ENCODE assay signal across 1 cellular context in genomic region chr17:60579090-60579489, GRCh38.
TF ChIP-seq lines count a peak whose summit lies in the region.

No MANE protein-coding gene starts in this region.

TF ChIP-seq in K562, 482 proteins besides CTCF, POLR2A, EP300 and RAD21:
- TF ChIP-seq PPARD (CRISPR knock-in tag; IDR thresholded peaks at IDR 0.05) (no peak), NFIC (IDR thresholded peaks at IDR 0.05) (peak; percentile 72), PHB2 (IDR thresholded peaks at IDR 0.05; ENCODE audit: low read depth) (no peak), CEBPB (tag; IDR thresholded peaks at IDR 0.05) (peak; percentile 89), MEIS2 (IDR thresholded peaks at IDR 0.05; ENCODE audit: partially characterized antibody) (peak; percentile 31), PBX2 (CRISPR knock-in tag; IDR thresholded peaks at IDR 0.05; ENCODE audit: low read depth) (no peak), PBX2 (tag; conservative IDR thresholded peaks at IDR 0.05; ENCODE audit: low read depth) (peak; percentile 73), SOX6 (IDR thresholded peaks at IDR 0.05) (peak; percentile 32; the same call in 1 of the 2 replicates), KHSRP (IDR thresholded peaks at IDR 0.05) (no peak), CEBPG (CRISPR knock-in tag; IDR thresholded peaks at IDR 0.05) (no peak), CEBPG (tag; conservative IDR thresholded peaks at IDR 0.05 in 1 of 2, IDR thresholded peaks at IDR 0.05 in 1 of 2) (peak in 1 of 2 experiments; percentile 74; a peak in 2 of 4 replicates)
- TF ChIP-seq, protein P1, sequence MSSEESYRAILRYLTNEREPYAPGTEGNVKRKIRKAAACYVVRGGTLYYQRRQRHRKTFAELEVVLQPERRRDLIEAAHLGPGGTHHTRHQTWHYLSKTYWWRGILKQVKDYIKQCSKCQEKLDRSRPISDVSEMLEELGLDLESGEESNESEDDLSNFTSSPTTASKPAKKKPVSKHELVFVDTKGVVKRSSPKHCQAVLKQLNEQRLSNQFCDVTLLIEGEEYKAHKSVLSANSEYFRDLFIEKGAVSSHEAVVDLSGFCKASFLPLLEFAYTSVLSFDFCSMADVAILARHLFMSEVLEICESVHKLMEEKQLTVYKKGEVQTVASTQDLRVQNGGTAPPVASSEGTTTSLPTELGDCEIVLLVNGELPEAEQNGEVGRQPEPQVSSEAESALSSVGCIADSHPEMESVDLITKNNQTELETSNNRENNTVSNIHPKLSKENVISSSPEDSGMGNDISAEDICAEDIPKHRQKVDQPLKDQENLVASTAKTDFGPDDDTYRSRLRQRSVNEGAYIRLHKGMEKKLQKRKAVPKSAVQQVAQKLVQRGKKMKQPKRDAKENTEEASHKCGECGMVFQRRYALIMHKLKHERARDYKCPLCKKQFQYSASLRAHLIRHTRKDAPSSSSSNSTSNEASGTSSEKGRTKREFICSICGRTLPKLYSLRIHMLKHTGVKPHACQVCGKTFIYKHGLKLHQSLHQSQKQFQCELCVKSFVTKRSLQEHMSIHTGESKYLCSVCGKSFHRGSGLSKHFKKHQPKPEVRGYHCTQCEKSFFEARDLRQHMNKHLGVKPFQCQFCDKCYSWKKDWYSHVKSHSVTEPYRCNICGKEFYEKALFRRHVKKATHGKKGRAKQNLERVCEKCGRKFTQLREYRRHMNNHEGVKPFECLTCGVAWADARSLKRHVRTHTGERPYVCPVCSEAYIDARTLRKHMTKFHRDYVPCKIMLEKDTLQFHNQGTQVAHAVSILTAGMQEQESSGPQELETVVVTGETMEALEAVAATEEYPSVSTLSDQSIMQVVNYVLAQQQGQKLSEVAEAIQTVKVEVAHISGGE (CRISPR knock-in tag; IDR thresholded peaks at IDR 0.05): peak in 1 of 3 experiments; percentile 50; a peak in 1 of 6 replicates
TF ChIP-seq in K562: peak in this region for 7.
